3 cellular contexts compared by ENCODE assay signal in the genomic region with DNA sequence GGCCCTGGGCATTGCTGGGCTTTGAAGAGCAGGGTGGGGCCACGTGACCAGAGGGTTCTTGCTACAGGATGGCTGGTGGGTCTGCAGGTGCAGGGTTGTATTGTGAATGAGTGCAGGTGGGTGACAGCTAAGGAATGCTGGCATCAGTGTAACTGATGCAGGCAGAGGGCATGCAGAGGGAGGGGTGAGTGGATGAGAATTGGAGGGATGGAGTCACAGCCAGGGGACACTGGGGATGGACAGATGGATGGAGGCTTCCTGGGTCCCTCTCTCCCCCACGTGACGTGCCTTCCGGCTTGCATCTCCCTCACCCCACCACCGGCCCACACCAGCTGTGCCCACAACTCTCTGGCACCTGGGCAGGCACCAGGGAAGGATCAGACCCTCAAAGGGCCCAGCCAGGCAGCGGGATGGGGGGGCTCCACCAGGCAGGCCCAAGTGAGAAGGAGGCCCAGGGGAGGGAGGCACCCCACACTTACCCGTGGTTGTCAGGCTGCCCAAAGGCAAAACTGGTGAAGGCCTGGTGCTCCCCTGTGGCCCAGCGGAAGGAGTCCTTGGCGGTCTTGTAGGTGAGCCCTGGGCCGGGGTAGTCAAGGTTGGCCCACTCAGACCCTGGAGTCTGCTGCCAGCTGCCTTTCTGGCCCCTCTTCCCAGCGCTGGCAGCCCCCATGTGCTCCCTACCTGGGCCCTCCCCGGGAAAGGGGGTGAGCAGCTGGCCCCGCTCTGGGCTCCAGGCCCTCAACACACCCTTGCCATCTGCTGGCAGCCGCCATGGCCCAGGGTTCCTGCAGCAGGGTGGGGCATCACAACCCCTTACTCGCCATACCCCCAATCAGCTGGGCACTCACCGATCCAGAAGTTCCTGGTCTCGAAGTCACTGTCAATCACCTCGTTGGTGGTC. TPM values are rescaled to one million over a fixed set of nuclear protein-coding genes. Genes with fewer than 3 reads are reported as not detected.
"Had no signal": no experiment of that assay in that cellular context is flagged by ENCODE, and none has a peak within 500 bp of the region (broad histone marks: within the 10 kb centered on the region; RNA-seq: fewer than 3 reads in every experiment).

No MANE protein-coding gene starts in this region.

RNA-seq across cellular contexts. Expression of a gene that starts 34.2 kb away (rescaled TPM):
- total RNA-seq: activated naive CD8-positive, alpha-beta T cell treated with anti-CD3 and anti-CD28 coated beads for 36 hours; cardiac septum; Right ventricle myocardium superior had no signal
